ENCODE assay signal across 34 cellular contexts in the genomic region with DNA sequence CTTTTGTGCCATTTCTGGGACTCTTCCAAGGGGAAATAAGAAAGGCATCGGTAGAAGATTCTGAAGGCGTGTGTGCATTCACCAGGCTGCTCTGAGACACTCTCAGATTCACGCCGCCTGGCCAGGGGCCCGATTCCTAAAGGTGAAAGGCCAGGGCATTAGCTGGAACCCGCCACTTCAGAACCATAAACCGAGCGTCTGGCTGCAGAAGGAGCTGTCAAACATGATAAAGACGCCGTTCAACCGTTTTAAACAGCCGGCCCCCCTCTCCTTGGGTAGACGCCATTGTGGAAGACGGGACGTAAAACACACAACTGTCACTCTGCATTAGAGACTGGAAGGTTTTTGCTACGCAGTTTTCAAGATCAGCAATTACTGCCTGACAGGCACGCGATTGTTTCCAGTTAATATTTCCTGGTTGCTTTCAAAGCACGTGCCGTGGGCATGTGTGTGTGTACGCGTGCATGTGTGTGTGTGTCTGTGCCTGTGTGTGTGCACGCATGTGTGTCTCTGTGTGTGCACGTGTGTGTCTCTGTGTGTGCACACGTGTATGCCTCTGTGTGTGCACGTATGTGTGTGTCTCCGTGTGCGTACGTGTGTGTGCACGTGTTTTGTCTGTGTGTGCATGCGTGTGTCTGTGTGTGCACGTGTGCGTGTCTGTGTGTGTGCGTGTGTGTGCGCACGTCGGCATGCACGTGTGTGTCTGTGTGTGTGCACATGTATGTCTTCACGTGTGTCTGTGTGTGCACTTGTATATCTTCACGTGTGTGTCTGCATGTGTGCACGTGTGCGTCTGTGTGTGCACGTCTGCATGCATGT. TPM values are rescaled to one million over a fixed set of nuclear protein-coding genes. Genes with fewer than 3 reads are reported as not detected.
"Had no signal": no experiment of that assay in that cellular context is flagged by ENCODE, and none has a peak within 500 bp of the region (broad histone marks: within the 10 kb centered on the region; RNA-seq: fewer than 3 reads in every experiment).

No MANE protein-coding gene starts in this region.

- H3K27me3 Mint-ChIP-seq: activated naive CD4-positive, alpha-beta T cell treated with anti-CD3 and anti-CD28 coated beads, Interleukin-2, amount 10 ng/mL, durations not matched to agents 7 days and 5 days; activated naive CD8-positive, alpha-beta T cell treated with anti-CD3 and anti-CD28 coated beads, Interleukin-2, amount 10 ng/mL, durations not matched to agents 7 days and 5 days; effector memory CD8-positive, alpha-beta T cell had no signal

- H3K79me2 ChIP-seq: parathyroid adenoma had no signal

- H3K27me3 ChIP-seq: ascending aorta, tibial nerve had no signal

- H3K4me1 ChIP-seq: ascending aorta, gastroesophageal sphincter, lower lobe of right lung, parathyroid adenoma, tibial nerve had no signal

- H3K36me3 ChIP-seq: ascending aorta, gastroesophageal sphincter, lower lobe of right lung, tibial nerve had no signal

- H3K4me1 Mint-ChIP-seq: activated naive CD4-positive, alpha-beta T cell treated with anti-CD3 and anti-CD28 coated beads, Interleukin-2, amount 10 ng/mL, durations not matched to agents 7 days and 5 days; activated naive CD8-positive, alpha-beta T cell treated with anti-CD3 and anti-CD28 coated beads, Interleukin-2, amount 10 ng/mL, durations not matched to agents 7 days and 5 days; immature natural killer cell; natural killer cell; T-cell had no signal

- H3K9ac ChIP-seq: parathyroid adenoma had no signal

- H3K27ac ChIP-seq: ascending aorta, coronary artery, gastroesophageal sphincter, lower lobe of right lung, parathyroid adenoma, tibial nerve had no signal

- H3K27ac Mint-ChIP-seq: activated naive CD4-positive, alpha-beta T cell treated with anti-CD3 and anti-CD28 coated beads, Interleukin-2, amount 10 ng/mL, durations not matched to agents 7 days and 5 days; activated naive CD8-positive, alpha-beta T cell treated with anti-CD3 and anti-CD28 coated beads, Interleukin-2, amount 10 ng/mL, durations not matched to agents 7 days and 5 days; activated T-helper 1 cell treated with anti-CD3 and anti-CD28 coated beads, Interleukin-12 subunit alpha, Interleukin-12 subunit beta, Interleukin-2, Interleukin-4 antibody, amounts not matched to agents 30 ng/mL and 10 ng/mL and 1 ng/mL, durations not matched to agents 14 hours and 24 hours and 36 hours; effector memory CD8-positive, alpha-beta T cell; immature natural killer cell; natural killer cell; T-cell; T-helper 2 cell treated with Interferon-gamma antibody and Interleukin-4, amounts not matched to agents 5 μg/mL and 100 μg/mL, for 36 hours had no signal

- H3K4me3 Mint-ChIP-seq: activated naive CD4-positive, alpha-beta T cell treated with anti-CD3 and anti-CD28 coated beads, Interleukin-2, amount 10 ng/mL, durations not matched to agents 7 days and 5 days; activated naive CD8-positive, alpha-beta T cell treated with anti-CD3 and anti-CD28 coated beads, Interleukin-2, amount 10 ng/mL, durations not matched to agents 7 days and 5 days; activated T-helper 1 cell treated with anti-CD3 and anti-CD28 coated beads, Interleukin-12 subunit alpha, Interleukin-12 subunit beta, Interleukin-2, Interleukin-4 antibody, amounts not matched to agents 30 ng/mL and 10 ng/mL and 1 ng/mL, durations not matched to agents 14 hours and 24 hours and 36 hours; effector memory CD8-positive, alpha-beta T cell; immature natural killer cell; natural killer cell; T-cell; T-helper 2 cell treated with Interferon-gamma antibody and Interleukin-4, amounts not matched to agents 5 μg/mL and 100 μg/mL, for 36 hours had no signal

- FAIRE-seq: endothelial cell of umbilical vein had no signal

- H3K36me3 Mint-ChIP-seq: activated naive CD4-positive, alpha-beta T cell treated with anti-CD3 and anti-CD28 coated beads, Interleukin-2, amount 10 ng/mL, durations not matched to agents 7 days and 5 days; activated naive CD8-positive, alpha-beta T cell treated with anti-CD3 and anti-CD28 coated beads, Interleukin-2, amount 10 ng/mL, durations not matched to agents 7 days and 5 days; brain; immature natural killer cell; natural killer cell; T-cell had no signal

- H3K4me3 ChIP-seq: ascending aorta, coronary artery, gastroesophageal sphincter, lower lobe of right lung, tibial nerve had no signal

- ATAC-seq: effector memory CD8-positive, alpha-beta T cell; gastroesophageal sphincter; left lobe of liver; lower lobe of right lung; natural killer cell; right cardiac atrium; T-cell had no signal

- DNase-seq: activated CD4-positive, alpha-beta T cell treated with anti-CD3 and anti-CD28 coated beads for 4 hours; activated CD4-positive, alpha-beta T cell treated with anti-CD3 and anti-CD28 coated beads, Interleukin-2, amount 50 U/mL, for 4 hours; activated gamma-delta T cell; activated naive CD4-positive, alpha-beta T cell treated with anti-CD3 and anti-CD28 coated beads, Interleukin-2, amount 10 ng/mL, durations not matched to agents 7 days and 5 days; activated naive CD8-positive, alpha-beta T cell treated with anti-CD3 and anti-CD28 coated beads, Interleukin-2, amount 10 ng/mL, durations not matched to agents 7 days and 5 days; activated T-cell treated with anti-CD3 and anti-CD28 coated beads, Interleukin-2, amount 50 U/mL, for 1 hour; effector memory CD8-positive, alpha-beta T cell; head of caudate nucleus; hippocampal formation; immature natural killer cell; lower lobe of right lung; mesenchymal stem cell; natural killer cell; occipital lobe; right cardiac atrium; stimulated activated CD4-positive, alpha-beta T cell treated with anti-CD3 and anti-CD28 coated beads, Interleukin-2, amount 100 ng/mL, for 48 hours; stimulated activated naive CD4-positive, alpha-beta T cell treated with Interleukin-2 at 50 U/mL for 16 hours; T-cell had no signal

- H2AFZ ChIP-seq: parathyroid adenoma had no signal

- H3K9me3 ChIP-seq: ascending aorta, gastroesophageal sphincter, lower lobe of right lung had no signal

RNA-seq across cellular contexts. Expression of a gene that starts 48.8 kb away (rescaled TPM):
- total RNA-seq: activated naive CD8-positive, alpha-beta T cell treated with anti-CD3 and anti-CD28 coated beads, Interleukin-2, amount 10 ng/mL, durations not matched to agents 7 days and 5 days; activated T-helper 1 cell treated with anti-CD3 and anti-CD28 coated beads, Interleukin-12 subunit alpha, Interleukin-12 subunit beta, Interleukin-2, Interleukin-4 antibody, amounts not matched to agents 30 ng/mL and 10 ng/mL and 1 ng/mL, durations not matched to agents 14 hours and 24 hours and 36 hours; ascending aorta; endothelial cell of umbilical vein; fibroblast of lung; fibroblast of villous mesenchyme; gastroesophageal sphincter; kidney epithelial cell; left lobe of liver; lower lobe of right lung; mononuclear cell; natural killer cell; pulmonary artery endothelial cell; right cardiac atrium; T-cell had no signal
- polyA plus RNA-seq: endothelial cell of umbilical vein, esophagus, fibroblast of lung, immature natural killer cell, right cardiac atrium had no signal
